Comparison of ENCODE assay signal across 2 cellular contexts in genomic region chr1:10897321-10897980, GRCh38.
TF ChIP-seq lines count a peak whose summit lies in the region.

No MANE protein-coding gene starts in this region.

TF ChIP-seq in IMR-90, 13 proteins besides CTCF, POLR2A, EP300 and RAD21:
- TF ChIP-seq BHLHE40 (IDR thresholded peaks at IDR 0.05; ENCODE audit: low read depth, low read length) (no peak), RCOR1 (IDR thresholded peaks at IDR 0.05; ENCODE audit: insufficient replicate concordance, low read length) (no peak), ELK1 (IDR thresholded peaks at IDR 0.05; ENCODE audit: borderline replicate concordance, low read depth, low read length) (no peak), MAZ (IDR thresholded peaks at IDR 0.05; ENCODE audit: borderline replicate concordance, low read depth, low read length) (no peak), CEBPB (IDR thresholded peaks at IDR 0.05; ENCODE audit: low read depth, low read length) (no peak)
TF ChIP-seq in IMR-90: peak in this region for 0.

TF ChIP-seq in H1, 55 proteins besides CTCF, POLR2A, EP300 and RAD21:
- TF ChIP-seq HDAC2 (IDR thresholded peaks at IDR 0.05; ENCODE audit: borderline replicate concordance in 1 of 2, low read depth in 2 of 2, low read length in 2 of 2) (no peak), TCF12 (IDR thresholded peaks at IDR 0.05; ENCODE audit: low read depth, low read length) (no peak), PHF8 (conservative IDR thresholded peaks at IDR 0.05; ENCODE audit: low read depth, low read length) (no peak), RBBP5 (IDR thresholded peaks at IDR 0.05; ENCODE audit: borderline replicate concordance, low read depth, low read length) (no peak), E2F6 (IDR thresholded peaks at IDR 0.05) (no peak), RNF2 (IDR thresholded peaks at IDR 0.05; ENCODE audit: borderline replicate concordance, low read depth, low read length, missing control alignments, poor library complexity, severe bottlenecking) (no peak), SUZ12 (IDR thresholded peaks at IDR 0.05; ENCODE audit: low read length) (no peak), KDM1A (IDR thresholded peaks at IDR 0.05; ENCODE audit: borderline replicate concordance, low read length) (no peak)
